8 cellular contexts compared by ENCODE assay signal in the genomic region with DNA sequence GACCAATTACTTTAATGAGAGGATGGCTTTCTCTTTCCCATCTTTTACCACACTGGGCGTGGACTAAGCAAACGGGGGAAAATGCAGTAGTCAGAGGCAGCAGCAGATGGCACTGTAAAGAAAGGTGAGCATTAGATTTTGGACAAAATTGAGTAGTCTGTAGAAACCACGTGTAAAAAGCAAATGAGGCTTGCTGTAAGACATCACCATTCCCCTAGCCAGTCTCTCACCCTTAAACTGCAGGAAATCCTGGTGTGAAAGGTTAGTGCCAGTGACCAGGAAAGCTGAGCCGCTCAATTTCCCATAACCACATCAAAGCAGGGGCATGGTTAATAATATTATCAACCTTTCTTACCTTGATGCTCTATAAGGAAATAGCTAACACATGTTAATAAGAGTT. TPM values are rescaled to one million over a fixed set of nuclear protein-coding genes. Genes with fewer than 3 reads are reported as not detected.
DNase-seq lines count a peak whose midpoint lies in the region; ATAC-seq, FAIRE-seq and TF ChIP-seq lines count a peak whose summit lies in the region.

No MANE protein-coding gene starts in this region.

- no peak overlapping the region for H3K4me2 ChIP-seq in keratinocyte (ENCODE audit: control insufficient read depth, extremely low read depth, insufficient read depth, low read depth, low read length)

- H3K4me3 ChIP-seq in keratinocyte (ENCODE audit: control insufficient read depth in 2 of 3, extremely low read depth in 1 of 3, insufficient read depth in 2 of 3, low read depth in 1 of 3, low read length in 3 of 3), result no peak overlapping the region

- H2AFZ ChIP-seq in keratinocyte (ENCODE audit: control insufficient read depth, low read length), result no peak overlapping the region

- FAIRE-seq in keratinocyte (lab: Jason Lieb, UNC), result no peak
- FAIRE-seq in urothelium cell line (lab: Jason Lieb, UNC), result no peak

- DNase-seq in AG09319 (ENCODE audit: extremely low read depth, low read depth), result peak; percentile 12
- no peak for DNase-seq in HEK293T (ENCODE audit: extremely low spot score)
- DNase-seq in activated naive CD4-positive, alpha-beta T cell treated with anti-CD3 and anti-CD28 coated beads, Interleukin-2, amount 10 ng/mL, durations not matched to agents 7 days and 5 days, result peak; percentile 30
- no peak for DNase-seq in keratinocyte (ENCODE audit: low read depth, low spot score)
- peak; percentile 19 for DNase-seq in urothelium cell line (ENCODE audit: low spot score)
- no peak for DNase-seq in DMS53 treated with DMSO at 0.1 percent for 48 hours (lab: John Stamatoyannopoulos, UW; ENCODE audit: unreplicated experiment)
- no peak for DNase-seq in NCI-H2227 treated with DMSO at 0.1 percent for 48 hours (lab: John Stamatoyannopoulos, UW)

- H3K79me2 ChIP-seq in keratinocyte (ENCODE audit: control insufficient read depth, insufficient read depth, low read length), result no peaks in the 10 kb centered on the region

- H3K27me3 Mint-ChIP-seq in activated naive CD4-positive, alpha-beta T cell treated with anti-CD3 and anti-CD28 coated beads, Interleukin-2, amount 10 ng/mL, durations not matched to agents 7 days and 5 days, result peaks cover 14% of the 10 kb centered on the region

- dilution Hi-C loops in keratinocyte (cut with MboI; ENCODE audit: extremely low pct_ligation_motif_present, low sequenced_read_pairs), result no loop called here

- H3K4me3 Mint-ChIP-seq in activated naive CD4-positive, alpha-beta T cell treated with anti-CD3 and anti-CD28 coated beads, Interleukin-2, amount 10 ng/mL, durations not matched to agents 7 days and 5 days, result no peak overlapping the region

- no peaks in the 10 kb centered on the region for H3K27me3 ChIP-seq in keratinocyte (ENCODE audit: control insufficient read depth, extremely low read depth, insufficient read depth, low read length)

- H3K9me3 ChIP-seq in keratinocyte (ENCODE audit: control insufficient read depth, low read depth, low read length), result no peaks in the 10 kb centered on the region

- H3K36me3 Mint-ChIP-seq in activated naive CD4-positive, alpha-beta T cell treated with anti-CD3 and anti-CD28 coated beads, Interleukin-2, amount 10 ng/mL, durations not matched to agents 7 days and 5 days, result no peaks in the 10 kb centered on the region

- CTCF ChIA-PET in HEK293T (lab: Yijun Ruan, JAX), result no interaction called here
- CTCF ChIA-PET in activated naive CD4-positive, alpha-beta T cell treated with anti-CD3 and anti-CD28 coated beads, Interleukin-2, amount 10 ng/mL, durations not matched to agents 7 days and 5 days (lab: Charles Lee), result interaction anchor here (1.2 kb wide), 1 partner anchor 472 kb away, joined by 3 read pairs; no protein-coding TSS in a partner anchor

- no peak for ATAC-seq in GM21390 (IDR thresholded peaks at IDR 0.05; ENCODE audit: unreplicated experiment)

- H3K9ac ChIP-seq in keratinocyte (ENCODE audit: control insufficient read depth, extremely low read depth, insufficient read depth, low read length), result no peak overlapping the region

- no peaks in the 10 kb centered on the region for H3K4me1 ChIP-seq in keratinocyte (ENCODE audit: control insufficient read depth, extremely low read depth, insufficient read depth, low read length)

- H3K36me3 ChIP-seq in keratinocyte (ENCODE audit: control insufficient read depth in 2 of 2, extremely low read depth in 1 of 2, insufficient read depth in 2 of 2, low read length in 2 of 2), result no peaks in the 10 kb centered on the region

- H3K4me1 Mint-ChIP-seq in activated naive CD4-positive, alpha-beta T cell treated with anti-CD3 and anti-CD28 coated beads, Interleukin-2, amount 10 ng/mL, durations not matched to agents 7 days and 5 days, result no peaks in the 10 kb centered on the region

- H4K20me1 ChIP-seq in keratinocyte (ENCODE audit: control insufficient read depth, extremely low read depth, insufficient read depth, low read length), result no peaks in the 10 kb centered on the region

- no peaks in the 10 kb centered on the region for H3K9me3 Mint-ChIP-seq in activated naive CD4-positive, alpha-beta T cell treated with anti-CD3 and anti-CD28 coated beads, Interleukin-2, amount 10 ng/mL, durations not matched to agents 7 days and 5 days

- H3K27ac Mint-ChIP-seq in activated naive CD4-positive, alpha-beta T cell treated with anti-CD3 and anti-CD28 coated beads, Interleukin-2, amount 10 ng/mL, durations not matched to agents 7 days and 5 days, result no peak overlapping the region

- no peaks in the 10 kb centered on the region for H3K9me1 ChIP-seq in keratinocyte (ENCODE audit: control insufficient read depth, extremely low read depth, insufficient read depth, low read length)

- no peak overlapping the region for H3K27ac ChIP-seq in keratinocyte (ENCODE audit: control insufficient read depth, insufficient read depth, low read length)

- peak; percentile 66 for TF ChIP-seq CTCF in AG09319 (IDR thresholded peaks at IDR 0.05; ENCODE audit: low read depth, low read length)
- TF ChIP-seq CTCF in keratinocyte (optimal IDR thresholded peaks at IDR 0.05 in 1 of 3, IDR thresholded peaks at IDR 0.05 in 1 of 3, conservative IDR thresholded peaks at IDR 0.05 in 1 of 3; ENCODE audit: extremely low read depth in 1 of 3, insufficient read depth in 2 of 3, low read length in 3 of 3), result peak; percentile 48 to 69 (median 67)

- POLR2A ChIA-PET in HEK293T (lab: Yijun Ruan, JAX), result no interaction called here

TF ChIP-seq in HEK293T, 16 proteins besides CTCF, POLR2A, EP300 and RAD21:
- TF ChIP-seq L3MBTL2 (conservative IDR thresholded peaks at IDR 0.05) (peak; percentile 56), ARNT (IDR thresholded peaks at IDR 0.05) (no peak)
TF ChIP-seq in HEK293T: peak in this region for 1.

RNA-seq across cellular contexts. Expression of gene SPATA31C2, which starts 31.8 kb away (rescaled TPM):
- polyA plus RNA-seq in keratinocyte, result not detected in 3 replicates
- not detected for polyA plus RNA-seq in keratinocyte (2011; ENCODE audit: low read depth)
- not detected in 2 replicates for polyA plus RNA-seq in keratinocyte (2011; cell fraction: cytosol; rRNA removed)
- polyA plus RNA-seq in keratinocyte (2011; cell fraction: nucleus; rRNA removed), result not detected in 2 replicates
- not detected in 2 replicates for polyA plus RNA-seq in keratinocyte (2012; ENCODE audit: low replicate concordance)
- polyA minus RNA-seq in keratinocyte, result not detected in 3 replicates
- not detected for polyA minus RNA-seq in keratinocyte (2011; cell fraction: cytosol; rRNA and poly(A)+ RNA removed)
- not detected in 2 replicates for polyA minus RNA-seq in keratinocyte (2011; cell fraction: nucleus; rRNA and poly(A)+ RNA removed)

Comparison
In these comparisons a context has a peak if more than half of its experiments do, and no peak if none do; other contexts are left out.
1. DNase-seq: peak in AG09319 (single experiment), activated naive CD4-positive, alpha-beta T cell treated with anti-CD3 and anti-CD28 coated beads, Interleukin-2, amount 10 ng/mL, durations not matched to agents 7 days and 5 days (single experiment) and urothelium cell line (single experiment); none in HEK293T (single experiment), keratinocyte (single experiment), DMS53 treated with DMSO at 0.1 percent for 48 hours (single experiment) and NCI-H2227 treated with DMSO at 0.1 percent for 48 hours (single experiment).